10 cellular contexts compared by ENCODE assay signal in the genomic region with DNA sequence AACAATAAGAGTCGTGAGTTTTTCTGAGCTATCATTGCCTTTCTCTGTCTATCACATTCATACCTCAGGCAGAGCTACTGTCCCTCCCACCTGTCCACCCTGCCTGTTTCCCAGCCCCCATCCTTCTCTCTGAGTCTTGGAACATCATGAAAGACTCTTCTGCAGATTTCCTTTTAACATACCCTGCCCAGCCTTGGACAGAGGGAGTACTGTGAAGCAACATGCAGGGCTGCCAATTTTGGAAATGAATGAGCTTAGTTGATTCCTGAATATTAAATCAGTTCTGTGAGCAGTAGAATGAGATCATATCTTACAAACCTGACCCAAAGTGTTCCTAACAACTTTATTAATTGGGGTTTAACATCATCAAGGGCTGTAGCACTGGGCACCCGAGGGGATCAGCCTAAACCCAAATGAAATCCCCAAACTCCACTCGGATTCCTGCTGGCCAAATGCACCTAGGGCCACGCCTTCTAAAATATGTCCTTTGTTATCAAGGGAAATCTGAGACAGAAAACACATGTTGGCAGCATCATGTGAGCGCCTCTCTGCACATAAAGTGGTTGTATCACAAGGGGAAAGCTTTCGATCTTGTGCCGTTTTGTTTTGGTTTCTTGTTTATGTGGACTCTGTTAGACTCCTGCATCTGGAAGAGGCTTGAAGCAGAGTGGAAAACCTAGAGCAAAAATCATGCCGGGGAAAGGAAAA.
DNase-seq lines count a peak whose midpoint lies in the region; ATAC-seq and TF ChIP-seq lines count a peak whose summit lies in the region.
"Had no signal": no experiment of that assay in that cellular context is flagged by ENCODE, and none has a peak within 500 bp of the region (broad histone marks: within the 10 kb centered on the region; RNA-seq: fewer than 3 reads in every experiment).

No MANE protein-coding gene starts in this region.

- H3K27ac ChIP-seq in cardiac muscle cell (peak overlapping the region; percentile 80), right cardiac atrium (ENCODE audit: low read length) (no peak overlapping the region), upper lobe of right lung (no peak overlapping the region), gastrocnemius medialis (no peak overlapping the region)
- H3K27ac ChIP-seq in CD8-positive, alpha-beta T cell (ENCODE audit: low read depth, low read length): no peak overlapping the region

- 42% methylated on average over 8 of the region's 8 CpGs for WGBS in right cardiac atrium

- CTCF ChIA-PET in CD8-positive, alpha-beta T cell (lab: Charles Lee): interaction anchor here (1.7 kb wide), 1 partner anchor 13 kb away, joined by 4 read pairs; no protein-coding TSS in a partner anchor

- no peak for TF ChIP-seq CTCF in cardiac muscle cell (IDR thresholded peaks at IDR 0.05; ENCODE audit: low read depth, low read length)
- TF ChIP-seq CTCF in upper lobe of right lung (IDR thresholded peaks at IDR 0.05): no peak
- no peak for TF ChIP-seq CTCF in CD8-positive, alpha-beta T cell (IDR thresholded peaks at IDR 0.05)
- no peak for TF ChIP-seq CTCF in gastrocnemius medialis (IDR thresholded peaks at IDR 0.05 in 4 of 5, conservative IDR thresholded peaks at IDR 0.05 in 1 of 5)

- POLR2A ChIA-PET in CD8-positive, alpha-beta T cell (lab: Charles Lee): no interaction called here

- no peaks in the 10 kb centered on the region for H3K9me3 ChIP-seq in cardiac muscle cell (ENCODE audit: low read depth)
- H3K9me3 ChIP-seq in right cardiac atrium (ENCODE audit: control insufficient read depth, low read length): no peaks in the 10 kb centered on the region
- H3K9me3 ChIP-seq in upper lobe of right lung: no peaks in the 10 kb centered on the region
- no peaks in the 10 kb centered on the region for H3K9me3 ChIP-seq in CD8-positive, alpha-beta T cell (ENCODE audit: low read length)
- no peaks in the 10 kb centered on the region for H3K9me3 ChIP-seq in gastrocnemius medialis

- in situ Hi-C loops in gastrocnemius medialis (cut with MboI; ENCODE audit: low sequenced_read_pairs in 4 of 4): no loop called here

- H3K9me3 Mint-ChIP-seq in CD8-positive, alpha-beta T cell: peaks cover 8% of the 10 kb centered on the region

- intact Hi-C loops in right cardiac atrium (cut with DNase I) (no loop called here), upper lobe of right lung (cut with DNase I) (no loop called here), gastrocnemius medialis (cut with DNase I; ENCODE audit: low total_unique reads) (no loop called here)
- intact Hi-C loops in CD8-positive, alpha-beta T cell (cut with DNase I, micrococcal nuclease): no loop called here

- no peak overlapping the region for H3K4me3 Mint-ChIP-seq in CD8-positive, alpha-beta T cell
- H3K4me3 Mint-ChIP-seq: B cell had no signal

- no peak overlapping the region for H3K27ac Mint-ChIP-seq in CD8-positive, alpha-beta T cell
- H3K27ac Mint-ChIP-seq: B cell had no signal

- H3K36me3 ChIP-seq in cardiac muscle cell: no peaks in the 10 kb centered on the region
- no peaks in the 10 kb centered on the region for H3K36me3 ChIP-seq in upper lobe of right lung
- no peaks in the 10 kb centered on the region for H3K36me3 ChIP-seq in CD8-positive, alpha-beta T cell (ENCODE audit: insufficient read depth, low read length)
- H3K36me3 ChIP-seq in gastrocnemius medialis: no peaks in the 10 kb centered on the region

- TF ChIP-seq POLR2A in gastrocnemius medialis (IDR thresholded peaks at IDR 0.05): no peak

- no peaks in the 10 kb centered on the region for H3K27me3 ChIP-seq in cardiac muscle cell
- H3K27me3 ChIP-seq in right cardiac atrium (ENCODE audit: control insufficient read depth, insufficient read depth): no peaks in the 10 kb centered on the region
- no peaks in the 10 kb centered on the region for H3K27me3 ChIP-seq in upper lobe of right lung
- H3K27me3 ChIP-seq in CD8-positive, alpha-beta T cell (ENCODE audit: insufficient read depth, low read length): no peaks in the 10 kb centered on the region
- no peaks in the 10 kb centered on the region for H3K27me3 ChIP-seq in gastrocnemius medialis

- ATAC-seq in right cardiac atrium (no peak), upper lobe of right lung (no peak), gastrocnemius medialis (no peak)
- ATAC-seq in CD8-positive, alpha-beta T cell: no peak

- no peaks in the 10 kb centered on the region for H3K36me3 Mint-ChIP-seq in CD8-positive, alpha-beta T cell

- H3K4me1 Mint-ChIP-seq in CD8-positive, alpha-beta T cell (ENCODE audit: low read depth): no peaks in the 10 kb centered on the region
- H3K4me1 Mint-ChIP-seq: B cell had no signal

- H3K4me1 ChIP-seq in cardiac muscle cell (ENCODE audit: low read depth): peaks cover 40% of the 10 kb centered on the region
- no peaks in the 10 kb centered on the region for H3K4me1 ChIP-seq in right cardiac atrium (ENCODE audit: control insufficient read depth, insufficient read depth, low read length)
- H3K4me1 ChIP-seq in upper lobe of right lung: no peaks in the 10 kb centered on the region
- H3K4me1 ChIP-seq in CD8-positive, alpha-beta T cell (ENCODE audit: insufficient read depth, low read length): no peaks in the 10 kb centered on the region
- H3K4me1 ChIP-seq in gastrocnemius medialis: no peaks in the 10 kb centered on the region

- peak overlapping the region; percentile 6 for H3K4me3 ChIP-seq in cardiac muscle cell
- no peak overlapping the region for H3K4me3 ChIP-seq in right cardiac atrium (ENCODE audit: low read length)
- peak overlapping the region; percentile 19 for H3K4me3 ChIP-seq in upper lobe of right lung
- H3K4me3 ChIP-seq in CD8-positive, alpha-beta T cell (ENCODE audit: low read depth, low read length): no peak overlapping the region
- no peak overlapping the region for H3K4me3 ChIP-seq in gastrocnemius medialis

- H3K27me3 Mint-ChIP-seq in CD8-positive, alpha-beta T cell (ENCODE audit: low read depth): peaks cover 3% of the 10 kb centered on the region

- no peak for DNase-seq in cardiac muscle cell (ENCODE audit: low read depth in 1 of 2, low spot score in 1 of 2)
- no peak for DNase-seq in right cardiac atrium
- DNase-seq in NCI-H345 (lab: John Stamatoyannopoulos, UW): peak; percentile 78
- peak; percentile 30 for DNase-seq in fibroblast of peridontal ligament (ENCODE audit: extremely low read depth)
- no peak for DNase-seq in upper lobe of right lung
- no peak for DNase-seq in CD8-positive, alpha-beta T cell
- no peak for DNase-seq in activated CD8-positive, alpha-beta memory T cell treated with anti-CD3 and anti-CD28 coated beads, Interleukin-2, amount 50 U/mL, for 48 hours
- DNase-seq in gastrocnemius medialis: no peak
- DNase-seq: small intestine had no signal

Comparison
In these comparisons a context has a peak if more than half of its experiments do, and no peak if none do; other contexts are left out.
1. H3K4me3 ChIP-seq: peak in cardiac muscle cell (single experiment) and upper lobe of right lung (single experiment); none in right cardiac atrium (single experiment), CD8-positive, alpha-beta T cell (single experiment) and gastrocnemius medialis (0 of 4).
2. DNase-seq: peak in NCI-H345 (single experiment) and fibroblast of peridontal ligament (single experiment); none in cardiac muscle cell (0 of 2), right cardiac atrium (0 of 3), upper lobe of right lung (single experiment), CD8-positive, alpha-beta T cell (0 of 7), activated CD8-positive, alpha-beta memory T cell treated with anti-CD3 and anti-CD28 coated beads, Interleukin-2, amount 50 U/mL, for 48 hours (single experiment) and gastrocnemius medialis (0 of 2).